In the genomic region with DNA sequence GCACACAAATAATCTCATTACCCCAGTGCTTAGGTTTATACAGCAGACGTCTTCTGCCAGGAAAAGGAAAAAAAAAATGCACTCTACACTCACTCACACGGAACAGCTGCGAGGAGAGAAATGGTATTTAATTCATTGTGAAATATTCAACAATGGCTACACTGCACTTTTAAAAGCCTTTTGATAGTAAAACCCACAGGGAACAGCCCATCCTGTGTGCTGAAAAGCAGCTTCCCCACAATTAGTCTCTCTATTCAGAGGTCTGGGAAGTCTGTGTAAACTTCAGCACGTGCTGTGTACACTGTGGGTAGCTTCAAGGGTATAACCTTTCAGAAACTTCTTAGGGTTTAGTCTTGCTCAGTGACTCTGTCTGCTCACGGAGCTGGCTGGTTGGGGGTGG, we compare ENCODE assay signal across 8 cellular contexts. TPM values are rescaled to one million over a fixed set of nuclear protein-coding genes. Genes with fewer than 3 reads are reported as not detected.
DNase-seq lines count a peak whose midpoint lies in the region; ATAC-seq, FAIRE-seq and TF ChIP-seq lines count a peak whose summit lies in the region.

No MANE protein-coding gene starts in this region.

- H3K9me3 Mint-ChIP-seq in nephron progenitor cell = no peaks in the 10 kb centered on the region

- CTCF ChIA-PET in GM12878 (lab: Yijun Ruan, JAX) = interaction anchor here (0.8 to 2.3 kb wide), 3 partner anchors 10 to 26 kb away, joined by 4 to 9 read pairs (median 8); no protein-coding TSS in a partner anchor

- no peaks in the 10 kb centered on the region for H3K79me2 ChIP-seq in GM12878 (ENCODE audit: control insufficient read depth, insufficient read depth, low read length)

- no peak overlapping the region for H3K4me2 ChIP-seq in GM12878 (ENCODE audit: control insufficient read depth, insufficient read depth)

- TF ChIP-seq CTCF in GM12878 (IDR thresholded peaks at IDR 0.05 in 2 of 3, conservative IDR thresholded peaks at IDR 0.05 in 1 of 3; ENCODE audit: control insufficient read depth in 2 of 3, extremely low read depth in 1 of 3, insufficient read depth in 1 of 3, low read depth in 3 of 3, low read length in 3 of 3) (no peak), nephron progenitor cell (IDR thresholded peaks at IDR 0.05) (no peak), GM13977 (IDR thresholded peaks at IDR 0.05; ENCODE audit: extremely low read depth, insufficient read depth, missing control alignments) (no peak)

- intact Hi-C loops in GM12878 (cut with micrococcal nuclease; ENCODE audit: unreplicated experiment) = no loop called here

- no peaks in the 10 kb centered on the region for H3K9me3 ChIP-seq in GM12878 (replicated peaks; ENCODE audit: control insufficient read depth, insufficient read depth, low read length)

- no peak for TF ChIP-seq RAD21 in GM12878 (IDR thresholded peaks at IDR 0.05; ENCODE audit: insufficient read depth, low read depth, low read length)

- H3K4me1 Mint-ChIP-seq in nephron progenitor cell = peaks cover 53% of the 10 kb centered on the region

- no peak overlapping the region for H3K27ac Mint-ChIP-seq in nephron progenitor cell

- TF ChIP-seq POLR2A in GM12878 (IDR thresholded peaks at IDR 0.05; ENCODE audit: low read depth, low read length) = no peak

- peak overlapping the region; percentile 55 for H3K4me3 Mint-ChIP-seq in nephron progenitor cell

- H3K36me3 ChIP-seq in GM12878 (ENCODE audit: control insufficient read depth in 2 of 2, insufficient read depth in 2 of 2, low read length in 1 of 2) = no peaks in the 10 kb centered on the region

- WGBS in GM12878 (ENCODE audit: insufficient coverage, insufficient replicate concordance, low lambda C conversion rate, missing lambda C conversion rate) = 51% methylated on average over 5 of the region's 5 CpGs

- no peak overlapping the region for H3K9ac ChIP-seq in GM12878 (ENCODE audit: control insufficient read depth, insufficient read depth, low read length)

- H3K4me1 ChIP-seq in GM12878 (ENCODE audit: control insufficient read depth, insufficient read depth, low read length) = peaks cover 8% of the 10 kb centered on the region

- no peak for TF ChIP-seq EP300 in GM12878 (IDR thresholded peaks at IDR 0.05; ENCODE audit: borderline replicate concordance in 1 of 2, control insufficient read depth in 1 of 2, low read depth in 2 of 2, low read length in 2 of 2)

- peaks cover 66% of the 10 kb centered on the region for H3K27me3 Mint-ChIP-seq in nephron progenitor cell (ENCODE audit: low read depth, poor library complexity)

- H2AFZ ChIP-seq in GM12878 (ENCODE audit: control insufficient read depth, low read depth, low read length) = peak overlapping the region; percentile 67; the same call in 1 of the 2 replicates

- RAD21 ChIA-PET in GM12878 (lab: Charles Lee; ENCODE audit: unreplicated experiment) = interaction anchor here (0.8 to 1.0 kb wide), 3 partner anchors 16 to 226 kb away, joined by 3 read pairs; no protein-coding TSS in a partner anchor

- no peaks in the 10 kb centered on the region for H3K36me3 Mint-ChIP-seq in nephron progenitor cell (ENCODE audit: low read depth)

- SMC1A ChIA-PET in GM12878 (lab: Charles Lee; ENCODE audit: uncharacterized antibody, unreplicated experiment) = interaction anchor here (0.5 to 3.9 kb wide), 12 partner anchors 8 to 1727 kb away, joined by 3 to 15 read pairs (median 4); no protein-coding TSS in a partner anchor

- BruUV-seq in GM12878 (replicated peaks; lab: Mats Ljungman, UMichigan) = no TSS peak

- no peaks in the 10 kb centered on the region for H3K27me3 ChIP-seq in GM12878 (replicated peaks in 1 of 2; ENCODE audit: control insufficient read depth in 2 of 2, insufficient read depth in 2 of 2, low read length in 1 of 2)

- in situ Hi-C loops in GM12878 (cut with MboI) = no loop called here
- in situ Hi-C loops in GM13977 (cut with MboI; ENCODE audit: low pct_unique_long_range_greater_than_20kb, low sequenced_read_pairs, unreplicated experiment) = no loop called here

- no peaks in the 10 kb centered on the region for H4K20me1 ChIP-seq in GM12878 (ENCODE audit: control insufficient read depth, insufficient read depth)

- POLR2A ChIA-PET in GM12878 (lab: Charles Lee) = interaction anchor here (0.6 to 2.1 kb wide), 4 partner anchors 19 to 243 kb away, joined by 4 to 9 read pairs (median 4); no protein-coding TSS in a partner anchor

- FAIRE-seq in GM12878 (lab: Jason Lieb, UNC) = no peak

- H3K27ac ChIP-seq in GM12878 (ENCODE audit: control insufficient read depth, insufficient read depth) = no peak overlapping the region

- peak; percentile 87 for DNase-seq in DMS153 treated with DMSO at 0.1 percent for 48 hours (lab: John Stamatoyannopoulos, UW; ENCODE audit: unreplicated experiment)
- DNase-seq in NCI-H128 (lab: John Stamatoyannopoulos, UW; ENCODE audit: unreplicated experiment) = peak; percentile 8
- DNase-seq in GM12878 (ENCODE audit: low read depth, low spot score) = no peak
- no peak for DNase-seq in nephron progenitor cell
- no peak for DNase-seq in HUDEP-2 (lab: John Stamatoyannopoulos, UW; ENCODE audit: unreplicated experiment in 76 of 76)
- no peak for DNase-seq in GM13977 (ENCODE audit: low spot score)

- no peak overlapping the region for H3K4me3 ChIP-seq in GM12878

- ATAC-seq in GM12878 (peak; percentile 16; the same call in 1 of the 3 replicates), GM19395 (IDR thresholded peaks at IDR 0.05; ENCODE audit: unreplicated experiment) (no peak), GM19455 (IDR thresholded peaks at IDR 0.05; ENCODE audit: unreplicated experiment) (no peak)

TF ChIP-seq in GM12878, 131 proteins besides CTCF, POLR2A, EP300 and RAD21:
- TF ChIP-seq MXI1 (IDR thresholded peaks at IDR 0.05; ENCODE audit: low read depth, low read length) (no peak), BHLHE40 (IDR thresholded peaks at IDR 0.05; ENCODE audit: borderline replicate concordance in 1 of 2, low read depth in 2 of 2, low read length in 1 of 2) (peak; percentile 42 to 60; a peak in 2 of 4 replicates)
- TF ChIP-seq, protein P1, sequence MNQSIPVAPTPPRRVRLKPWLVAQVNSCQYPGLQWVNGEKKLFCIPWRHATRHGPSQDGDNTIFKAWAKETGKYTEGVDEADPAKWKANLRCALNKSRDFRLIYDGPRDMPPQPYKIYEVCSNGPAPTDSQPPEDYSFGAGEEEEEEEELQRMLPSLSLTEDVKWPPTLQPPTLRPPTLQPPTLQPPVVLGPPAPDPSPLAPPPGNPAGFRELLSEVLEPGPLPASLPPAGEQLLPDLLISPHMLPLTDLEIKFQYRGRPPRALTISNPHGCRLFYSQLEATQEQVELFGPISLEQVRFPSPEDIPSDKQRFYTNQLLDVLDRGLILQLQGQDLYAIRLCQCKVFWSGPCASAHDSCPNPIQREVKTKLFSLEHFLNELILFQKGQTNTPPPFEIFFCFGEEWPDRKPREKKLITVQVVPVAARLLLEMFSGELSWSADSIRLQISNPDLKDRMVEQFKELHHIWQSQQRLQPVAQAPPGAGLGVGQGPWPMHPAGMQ (IDR thresholded peaks at IDR 0.05; ENCODE audit: borderline replicate concordance) = no peak
TF ChIP-seq in GM12878: peak in this region for 1.

RNA-seq across cellular contexts. Expression of a gene that starts 42.7 kb away (rescaled TPM):
- total RNA-seq in GM12878 (2013; cell fraction: nucleolus; rRNA removed) = 48.9 and 50.6 TPM in 2 replicates
- total RNA-seq in GM12878 (2014; rRNA removed) (50.9 and 51.8 TPM in 2 replicates), GM12878 (2014; rRNA removed; fragmentation: Illumina TruSeq; extraction: Trizol) (59.9 and 60.2 TPM in 2 replicates), GM12878 (2021) (106 and 112 TPM in 2 replicates)
- 52.5 TPM for polyA plus RNA-seq in GM12878 (2011; ENCODE audit: low read depth)
- polyA plus RNA-seq in GM12878 (2011; rRNA removed) (59.9 and 66.2 TPM in 2 replicates), GM12878 (2014; fragmentation: Illumina TruSeq; extraction: Trizol) (112 and 121 TPM in 2 replicates), GM12878 (2014; fragmentation: Nextera tagmentation; extraction: Ambion mirVana) (10 to 100 TPM; 12.5 to 21.3 TPM), GM12878 (2014; rRNA removed) (60.5 and 64.9 TPM in 2 replicates), GM12878 (2016; fragmentation: Nextera tagmentation; extraction: Ambion mirVana) (10 to 100 TPM; 22.6 to 27.2 TPM)
- 62.2 and 71.2 TPM in 2 replicates for polyA plus RNA-seq in GM12878 (2011; cell fraction: cytosol; rRNA removed)
- polyA plus RNA-seq in GM12878 (2011; cell fraction: nucleus; rRNA removed) = 25.2 and 33.5 TPM in 2 replicates
- polyA plus RNA-seq in GM12878 (2012) = 88.4 and 91.7 TPM in 2 replicates
- polyA minus RNA-seq in GM12878 (2011; rRNA and poly(A)+ RNA removed) = 87.3 and 88.4 TPM in 2 replicates
- 31.1 and 36.9 TPM in 2 replicates for polyA minus RNA-seq in GM12878 (2011; cell fraction: cytosol; rRNA and poly(A)+ RNA removed)
- 35.8 and 53.5 TPM in 2 replicates for polyA minus RNA-seq in GM12878 (2011; cell fraction: nucleus; rRNA and poly(A)+ RNA removed)

Comparison
In these comparisons a context has a peak if more than half of its experiments do, and no peak if none do; other contexts are left out.
1. DNase-seq: peak in DMS153 treated with DMSO at 0.1 percent for 48 hours (single experiment) and NCI-H128 (single experiment); none in GM12878 (single experiment), nephron progenitor cell (single experiment), HUDEP-2 (0 of 76) and GM13977 (single experiment).